36 cellular contexts compared by ENCODE assay signal in the genomic region with DNA sequence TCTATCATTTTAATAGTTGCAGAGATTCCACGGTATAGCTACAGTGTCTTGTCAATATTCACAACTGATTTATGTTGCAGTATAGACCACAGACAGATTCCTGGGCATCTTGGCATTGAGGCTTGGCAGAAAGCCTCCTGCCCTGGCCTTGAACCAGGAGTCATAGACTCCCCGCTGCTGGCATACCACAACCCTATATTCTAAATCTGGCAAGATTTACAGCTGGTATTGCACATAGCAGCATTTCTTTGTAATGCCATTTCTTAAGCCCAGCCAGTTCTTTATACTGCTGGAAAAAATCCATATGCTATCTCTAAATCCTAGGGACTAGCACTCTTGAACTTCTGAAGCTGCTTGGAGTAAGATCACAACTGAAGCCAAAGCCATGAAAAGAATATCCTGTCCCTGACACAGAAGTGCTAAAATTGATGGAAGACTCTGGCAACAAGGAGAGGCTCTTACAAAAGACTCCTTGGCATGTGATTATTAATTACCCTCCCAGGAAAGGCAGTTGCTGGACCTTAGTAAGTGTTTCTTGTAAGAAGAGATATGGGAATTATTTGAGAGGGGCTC.
DNase-seq lines count a peak whose midpoint lies in the region; ATAC-seq, FAIRE-seq and TF ChIP-seq lines count a peak whose summit lies in the region.
"Had no signal": no experiment of that assay in that cellular context is flagged by ENCODE, and none has a peak within 500 bp of the region (broad histone marks: within the 10 kb centered on the region; RNA-seq: fewer than 3 reads in every experiment).

No MANE protein-coding gene starts in this region.

- H3K36me3 Mint-ChIP-seq in MCF 10A (ENCODE audit: insufficient read depth, unreplicated experiment) = peaks cover 2% of the 10 kb centered on the region
- no peaks in the 10 kb centered on the region for H3K36me3 Mint-ChIP-seq in astrocyte (ENCODE audit: low read depth, unreplicated experiment)
- H3K36me3 Mint-ChIP-seq: activated CD8-positive, alpha-beta memory T cell treated with anti-CD3 and anti-CD28 coated beads, Interleukin-2, amount 10 ng/mL, durations not matched to agents 7 days and 5 days; CD4-positive, alpha-beta memory T cell had no signal

- no peak for FAIRE-seq in astrocyte (lab: Jason Lieb, UNC)
- FAIRE-seq: A204.1, colon, GM12892, small intestine, urothelium cell line had no signal

- H3K4me1 Mint-ChIP-seq in MCF 10A (ENCODE audit: insufficient read depth, unreplicated experiment) = peaks cover 14% of the 10 kb centered on the region
- H3K4me1 Mint-ChIP-seq in astrocyte (ENCODE audit: low read depth, unreplicated experiment) = peaks cover 2% of the 10 kb centered on the region
- H3K4me1 Mint-ChIP-seq: activated B cell treated with CpG ODN at 0.5 μM for 24 hours; activated CD8-positive, alpha-beta memory T cell treated with anti-CD3 and anti-CD28 coated beads, Interleukin-2, amount 10 ng/mL, durations not matched to agents 7 days and 5 days; B cell; CD4-positive, alpha-beta memory T cell had no signal

- H3K9me3 Mint-ChIP-seq in MCF 10A (ENCODE audit: unreplicated experiment) (no peaks in the 10 kb centered on the region), astrocyte (ENCODE audit: unreplicated experiment) (no peaks in the 10 kb centered on the region)
- H3K9me3 Mint-ChIP-seq: activated B cell treated with CpG ODN at 0.5 μM for 24 hours; activated T-cell treated with anti-CD3 and anti-CD28 coated beads, Interleukin-2, amount 50 U/mL, for 72 hours had no signal

- H3K27me3 Mint-ChIP-seq in MCF 10A (ENCODE audit: insufficient read depth, unreplicated experiment) (no peaks in the 10 kb centered on the region), astrocyte (ENCODE audit: low read depth, unreplicated experiment) (no peaks in the 10 kb centered on the region)
- H3K27me3 Mint-ChIP-seq: activated B cell treated with CpG ODN at 0.5 μM for 24 hours; B cell; CD4-positive, alpha-beta memory T cell had no signal

- H4K20me1 ChIP-seq in astrocyte (ENCODE audit: insufficient read depth, low read length) = no peaks in the 10 kb centered on the region

- POLR2A ChIA-PET in MCF 10A (lab: Yijun Ruan, JAX) = interaction anchor here (1.1 to 2.2 kb wide), 4 partner anchors 9 to 230 kb away, joined by 4 to 12 read pairs (median 5); no protein-coding TSS in a partner anchor

- no peak overlapping the region for H3K4me3 Mint-ChIP-seq in MCF 10A (ENCODE audit: unreplicated experiment)
- H3K4me3 Mint-ChIP-seq in astrocyte (ENCODE audit: unreplicated experiment) = no peak overlapping the region
- H3K4me3 Mint-ChIP-seq: activated B cell treated with CpG ODN at 0.5 μM for 24 hours; activated CD8-positive, alpha-beta memory T cell treated with anti-CD3 and anti-CD28 coated beads, Interleukin-2, amount 10 ng/mL, durations not matched to agents 7 days and 5 days; activated T-cell treated with anti-CD3 and anti-CD28 coated beads, Interleukin-2, amount 50 U/mL, for 72 hours; B cell; CD4-positive, alpha-beta memory T cell had no signal

- no peak overlapping the region for H3K27ac ChIP-seq in breast epithelium
- H3K27ac ChIP-seq in astrocyte (ENCODE audit: low read depth, low read length) = no peak overlapping the region
- H3K27ac ChIP-seq: cardiac muscle cell, ovary, SK-N-MC, thoracic aorta had no signal

- H3K27me3 ChIP-seq in breast epithelium (no peaks in the 10 kb centered on the region), astrocyte (ENCODE audit: insufficient read depth, low read length) (no peaks in the 10 kb centered on the region)
- H3K27me3 ChIP-seq: cardiac muscle cell, ovary had no signal

- peak; percentile 90 for DNase-seq in MCF 10A (ENCODE audit: unreplicated experiment)
- DNase-seq in breast epithelium (ENCODE audit: low spot score in 2 of 2) = no peak
- DNase-seq in astrocyte (ENCODE audit: low read depth) = peak; percentile 26
- peak; percentile 23 for DNase-seq in iPS-NIHi11 (ENCODE audit: low spot score)
- no peak for DNase-seq in superior temporal gyrus (ENCODE audit: extremely low spot score)
- no peak for DNase-seq in EL
- DNase-seq: activated B cell treated with CpG ODN at 0.5 μM for 24 hours; activated CD4-positive, alpha-beta T cell treated with anti-CD3 and anti-CD28 coated beads, Interleukin-2, amount 50 U/mL, for 1 hour; activated CD8-positive, alpha-beta memory T cell treated with anti-CD3 and anti-CD28 coated beads, Interleukin-2, amount 10 ng/mL, durations not matched to agents 7 days and 5 days; activated T-cell treated with anti-CD3 and anti-CD28 coated beads, Interleukin-2, amount 50 U/mL, for 72 hours; CD4-positive, alpha-beta memory T cell; H7; IMR-90; left colon; mammary epithelial cell; NCI-H1694 treated with DMSO at 0.1 percent for 48 hours; NCI-H2171 treated with DMSO at 0.1 percent for 48 hours; NCI-H526; NK-92 treated with Interleukin-12 subunit alpha and Interleukin-12 subunit beta, amount 100 ng/mL, for 24 hours; ovary; PC-3; retina; small intestine; stimulated activated CD4-positive, alpha-beta T cell treated with anti-CD3 and anti-CD28 coated beads, Interleukin-1b, Interleukin-23, amount 100 ng/mL, for 48 hours; stimulated activated naive CD8-positive, alpha-beta T cell treated with anti-CD3 and anti-CD28 coated beads, Interleukin-15, Interleukin-2, amounts not matched to agents 100 U/mL and 50 U/mL, for 24 hours; T-helper 1 cell had no signal

- H3K4me1 ChIP-seq in breast epithelium (no peaks in the 10 kb centered on the region), astrocyte (ENCODE audit: insufficient read depth, low read length) (no peaks in the 10 kb centered on the region)

- intact Hi-C loops in MCF 10A (cut with micrococcal nuclease) (no loop called here), breast epithelium (cut with DNase I; ENCODE audit: low total_unique reads) (no loop called here)

- no peaks in the 10 kb centered on the region for H3K79me2 ChIP-seq in astrocyte (ENCODE audit: insufficient read depth, low read length)

- H3K4me2 ChIP-seq in astrocyte (ENCODE audit: low read length) = no peak overlapping the region

- H3K36me3 ChIP-seq in breast epithelium (no peaks in the 10 kb centered on the region), astrocyte (ENCODE audit: insufficient read depth, low read length) (no peaks in the 10 kb centered on the region)
- H3K36me3 ChIP-seq: cardiac muscle cell, ovary, thoracic aorta had no signal

- BruUV-seq in MCF 10A (replicated peaks; lab: Mats Ljungman, UMichigan) = no TSS peak

- no peaks in the 10 kb centered on the region for H3K9me3 ChIP-seq in breast epithelium
- H3K9me3 ChIP-seq in astrocyte (ENCODE audit: insufficient read depth, low read depth, low read length) = no peaks in the 10 kb centered on the region
- H3K9me3 ChIP-seq: ovary, thoracic aorta had no signal

- TF ChIP-seq CTCF in MCF 10A (IDR thresholded peaks at IDR 0.05; ENCODE audit: unreplicated experiment) (no peak), breast epithelium (IDR thresholded peaks at IDR 0.05) (no peak), astrocyte (IDR thresholded peaks at IDR 0.05; ENCODE audit: insufficient read depth, low read depth, low read length) (no peak)

- H3K9ac ChIP-seq in astrocyte (ENCODE audit: low read length) = no peak overlapping the region

- no peak for TF ChIP-seq POLR2A in breast epithelium (IDR thresholded peaks at IDR 0.05)

- peak overlapping the region; percentile 50 for H3K27ac Mint-ChIP-seq in MCF 10A (ENCODE audit: low read depth, unreplicated experiment)
- no peak overlapping the region for H3K27ac Mint-ChIP-seq in astrocyte (ENCODE audit: unreplicated experiment)
- H3K27ac Mint-ChIP-seq: activated B cell treated with CpG ODN at 0.5 μM for 24 hours; activated CD8-positive, alpha-beta memory T cell treated with anti-CD3 and anti-CD28 coated beads, Interleukin-2, amount 10 ng/mL, durations not matched to agents 7 days and 5 days; activated T-cell treated with anti-CD3 and anti-CD28 coated beads, Interleukin-2, amount 50 U/mL, for 72 hours; B cell; CD4-positive, alpha-beta memory T cell had no signal

- H3K4me3 ChIP-seq in breast epithelium = no peak overlapping the region
- H3K4me3 ChIP-seq in astrocyte (ENCODE audit: insufficient read depth, low read depth, low read length) = no peak overlapping the region
- H3K4me3 ChIP-seq: cardiac muscle cell, ovary, SK-N-MC, thoracic aorta had no signal

- no peak overlapping the region for H2AFZ ChIP-seq in astrocyte (ENCODE audit: low read depth, low read length)

- ATAC-seq in HG03025 (IDR thresholded peaks at IDR 0.05; ENCODE audit: low FRiP score, unreplicated experiment) (no peak), HG02588 (IDR thresholded peaks at IDR 0.05; ENCODE audit: unreplicated experiment) (no peak)
- ATAC-seq: activated CD8-positive, alpha-beta memory T cell treated with anti-CD3 and anti-CD28 coated beads, Interleukin-2, amount 10 ng/mL, durations not matched to agents 7 days and 5 days; activated T-cell treated with anti-CD3 and anti-CD28 coated beads, Interleukin-2, amount 50 U/mL, for 72 hours; left colon; PC-3; stimulated activated naive CD8-positive, alpha-beta T cell treated with anti-CD3 and anti-CD28 coated beads, Interleukin-15, Interleukin-2, amounts not matched to agents 100 U/mL and 50 U/mL, for 24 hours had no signal

- CTCF ChIA-PET in MCF 10A (lab: Yijun Ruan, JAX) = interaction anchor here (0.6 to 1.2 kb wide), 4 partner anchors 15 to 271 kb away, joined by 3 read pairs; no protein-coding TSS in a partner anchor

Comparison
In these comparisons a context has a peak if more than half of its experiments do, and no peak if none do; other contexts are left out.
1. DNase-seq: peak in MCF 10A (single experiment), astrocyte (single experiment) and iPS-NIHi11 (single experiment); none in breast epithelium (0 of 2), superior temporal gyrus (single experiment) and EL (single experiment).